ENCODE assay signal across 12 cellular contexts in the genomic region with DNA sequence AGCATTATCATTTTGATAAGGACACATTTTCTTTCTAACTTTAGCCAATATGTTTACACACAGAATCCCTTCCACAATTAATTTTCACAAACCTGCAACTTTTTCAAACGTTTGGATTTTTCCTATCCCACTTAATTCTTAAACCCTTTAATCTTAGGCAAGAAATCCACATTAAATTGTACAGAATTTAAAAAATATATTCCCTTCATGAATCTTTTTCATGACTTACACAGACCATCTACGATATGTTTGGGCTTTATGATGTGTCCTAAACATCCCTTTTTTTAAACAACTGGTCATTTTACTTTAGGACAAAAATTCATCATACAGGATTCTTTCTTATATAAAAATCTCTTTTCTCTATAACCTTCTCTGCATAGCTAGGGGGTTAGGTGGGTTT.
"Had no signal": no experiment of that assay in that cellular context is flagged by ENCODE, and none has a peak within 500 bp of the region (broad histone marks: within the 10 kb centered on the region; RNA-seq: fewer than 3 reads in every experiment).

No MANE protein-coding gene starts in this region.

- H3K79me2 ChIP-seq: hepatocyte, parathyroid adenoma had no signal

- H3K27me3 ChIP-seq: hepatocyte, testis, upper lobe of right lung had no signal

- H3K4me3 ChIP-seq: hepatocyte, testis, upper lobe of right lung had no signal

- H3K9ac ChIP-seq: parathyroid adenoma had no signal

- DNase-seq: activated effector memory CD4-positive, alpha-beta T cell treated with Interleukin-2 at 50 U/mL for 16 hours; activated T-cell treated with anti-CD3 and anti-CD28 coated beads, Interleukin-2, amount 50 U/mL, for 1 hour; central memory CD4-positive, alpha-beta T cell; cortex of kidney; effector CD8-positive, alpha-beta T cell; midbrain; stimulated activated CD4-positive, alpha-beta T cell treated with anti-CD3 and anti-CD28 coated beads, Interleukin-2, amount 100 ng/mL, for 48 hours; testis; upper lobe of right lung had no signal

- H2AFZ ChIP-seq: hepatocyte, parathyroid adenoma had no signal

- H3K4me2 ChIP-seq: hepatocyte had no signal

- H3K4me1 ChIP-seq: parathyroid adenoma, testis, upper lobe of right lung had no signal

- ATAC-seq: upper lobe of right lung had no signal

- H3K9me3 ChIP-seq: testis, upper lobe of right lung had no signal

- H3K36me3 ChIP-seq: upper lobe of right lung had no signal

- H3K27ac ChIP-seq: epithelial cell of prostate, hepatocyte, parathyroid adenoma, testis, upper lobe of right lung had no signal
